ENCODE assay signal across 9 cellular contexts in genomic region chr6:2840794-2841061, GRCh38. TPM values are rescaled to one million over a fixed set of nuclear protein-coding genes. Genes with fewer than 3 reads are reported as not detected.
DNase-seq lines count a peak whose midpoint lies in the region; ATAC-seq and TF ChIP-seq lines count a peak whose summit lies in the region.
"Had no signal": no experiment of that assay in that cellular context is flagged by ENCODE, and none has a peak within 500 bp of the region (broad histone marks: within the 10 kb centered on the region; RNA-seq: fewer than 3 reads in every experiment).

No MANE protein-coding gene starts in this region.

- no peak overlapping the region; the same call in 1 of the 2 replicates for H3K27ac ChIP-seq in DOHH2 (ENCODE audit: low read depth, low read length)
- H3K27ac ChIP-seq: KMS-11 had no signal

- no peak for ATAC-seq in WTC11
- peak; percentile 10 for ATAC-seq in sciatic nerve
- ATAC-seq in GM21619 (IDR thresholded peaks at IDR 0.05; ENCODE audit: unreplicated experiment), result no peak
- ATAC-seq in GM19463 (IDR thresholded peaks at IDR 0.05; ENCODE audit: unreplicated experiment), result no peak
- ATAC-seq in HG02870 (IDR thresholded peaks at IDR 0.05; ENCODE audit: unreplicated experiment), result no peak

- H3K9me2 ChIP-seq in DOHH2 (replicated peaks; ENCODE audit: control insufficient read depth, low read length), result no peaks in the 10 kb centered on the region

- H3K9me3 ChIP-seq in DOHH2 (ENCODE audit: control insufficient read depth, insufficient read depth, low read length), result no peaks in the 10 kb centered on the region

- intact Hi-C loops in sciatic nerve (cut with DNase I), result loop anchor here (10.0 kb wide), 1 partner anchor 214 kb away; no protein-coding TSS in a partner anchor

- H3K4me3 ChIP-seq in DOHH2 (ENCODE audit: low read length), result peak overlapping the region; percentile 82
- H3K4me3 ChIP-seq in fibroblast of villous mesenchyme (ENCODE audit: low read depth, low read length), result peak overlapping the region; percentile 65

- peaks cover 48% of the 10 kb centered on the region for H3K4me1 ChIP-seq in DOHH2 (ENCODE audit: control insufficient read depth, low read length)

- CTCF ChIA-PET in WTC11 (lab: Charles Lee), result interaction anchor here (0.6 to 3.8 kb wide), 17 partner anchors 9 to 616 kb away, joined by 3 to 68 read pairs (median 4); partner anchors contain the start of genes RIPK1 and SLC22A23

- H4K20me1 ChIP-seq in DOHH2 (ENCODE audit: control insufficient read depth, insufficient read depth, low read depth, low read length), result no peaks in the 10 kb centered on the region; the same call in 1 of the 2 replicates

- H3K4me1 Mint-ChIP-seq in WTC11, result peaks cover 36% of the 10 kb centered on the region

- H3K27me3 ChIP-seq in DOHH2 (ENCODE audit: control insufficient read depth, low read length), result no peaks in the 10 kb centered on the region

- DNase-seq in WTC11 (ENCODE audit: low spot score) (no peak), fibroblast of villous mesenchyme (ENCODE audit: low read depth) (no peak), sciatic nerve (ENCODE audit: low spot score) (no peak)
- DNase-seq in central memory CD4-positive, alpha-beta T cell, result no peak

- H3K79me2 ChIP-seq in DOHH2 (ENCODE audit: control insufficient read depth, low read length), result peaks cover 33% of the 10 kb centered on the region

- H3K36me3 ChIP-seq in DOHH2 (ENCODE audit: control insufficient read depth, low read length), result peaks cover 45% of the 10 kb centered on the region

- H3K4me3 Mint-ChIP-seq in WTC11, result peak overlapping the region; percentile 91

- POLR2A ChIA-PET in WTC11 (lab: Charles Lee), result interaction anchor here (1.0 to 1.9 kb wide), 4 partner anchors 49 to 159 kb away, joined by 4 to 12 read pairs (median 6); partner anchors contain the start of gene NQO2

- peaks cover 14% of the 10 kb centered on the region for H3F3A ChIP-seq in DOHH2 (ENCODE audit: control insufficient read depth, insufficient read depth)

- peak overlapping the region; percentile 85 for H3K4me2 ChIP-seq in DOHH2 (ENCODE audit: low read length)
- H3K4me2 ChIP-seq: KMS-11 had no signal

- H3K9me3 Mint-ChIP-seq in WTC11, result 0 out of 2 replicates have a peak, but pooled peaks cover 6% of the 10 kb centered on the region

- H3K36me3 Mint-ChIP-seq in WTC11, result peaks cover 17% of the 10 kb centered on the region

- H3K27ac Mint-ChIP-seq in WTC11, result peak overlapping the region; percentile 51; the same call in 1 of the 2 replicates

- TF ChIP-seq CTCF in DOHH2 (IDR thresholded peaks at IDR 0.05; ENCODE audit: low read depth, low read length, poor library complexity, severe bottlenecking) (no peak), WTC11 (IDR thresholded peaks at IDR 0.05) (no peak), fibroblast of villous mesenchyme (IDR thresholded peaks at IDR 0.05; ENCODE audit: insufficient read depth, low read depth, low read length) (no peak)

- H3K27me3 Mint-ChIP-seq in WTC11 (ENCODE audit: low read depth), result no peaks in the 10 kb centered on the region; the same call in 1 of the 2 replicates

TF ChIP-seq in WTC11, 78 proteins besides CTCF, POLR2A, EP300 and RAD21:
- TF ChIP-seq FOXJ3 (CRISPR knock-in tag; IDR thresholded peaks at IDR 0.05; ENCODE audit: borderline replicate concordance), result no peak

RNA-seq across cellular contexts. Expression of gene SERPINB1, which starts 0.9 kb away (rescaled TPM):
- total RNA-seq in WTC11 (2021) (14.8 to 21.1 TPM (median 16.9 TPM) in 3 replicates), fibroblast of villous mesenchyme (25.9 and 32.2 TPM in 2 replicates), sciatic nerve (46.1 TPM)
